In genomic region chr3:24507776-24508422, GRCh38 we compare ENCODE assay signal across 27 cellular contexts. TPM values are rescaled to one million over a fixed set of nuclear protein-coding genes. Genes with fewer than 3 reads are reported as not detected.
DNase-seq lines count a peak whose midpoint lies in the region; ATAC-seq, FAIRE-seq and TF ChIP-seq lines count a peak whose summit lies in the region.
"Had no signal": no experiment of that assay in that cellular context is flagged by ENCODE, and none has a peak within 500 bp of the region (broad histone marks: within the 10 kb centered on the region; RNA-seq: fewer than 3 reads in every experiment).

No MANE protein-coding gene starts in this region.

- H3K9me2 ChIP-seq in PC-9 (ENCODE audit: insufficient read depth): no peaks in the 10 kb centered on the region

- no peaks in the 10 kb centered on the region for H3K79me1 ChIP-seq in mesenchymal stem cell (replicated peaks; ENCODE audit: low read length, poor library complexity, severe bottlenecking)

- CTCF ChIA-PET in PC-9 (lab: Charles Lee): no interaction called here

- peak; percentile 55 for FAIRE-seq in colon (lab: Jason Lieb, UNC)

- H3K4me2 ChIP-seq in PC-9 (0 out of 2 replicates have a peak overlapping the region, but pooled peaks have one; percentile 9), mesenchymal stem cell (ENCODE audit: low read length, poor library complexity, severe bottlenecking) (no peak overlapping the region)

- no peaks in the 10 kb centered on the region; the same call in 1 of the 2 replicates for H3F3A ChIP-seq in PC-9 (ENCODE audit: insufficient read depth, low read depth)

- POLR2A ChIA-PET in PC-9 (lab: Charles Lee; ENCODE audit: unreplicated experiment): no interaction called here

- H4K91ac ChIP-seq in mesenchymal stem cell (ENCODE audit: low read length): no peak overlapping the region

- H3K27ac ChIP-seq in PC-9 (peak overlapping the region; percentile 40), mesenchymal stem cell (ENCODE audit: low read length, poor library complexity, severe bottlenecking) (no peak overlapping the region), suprapubic skin (peak overlapping the region; percentile 31)
- H3K27ac ChIP-seq: adrenal gland, body of pancreas, left ventricle myocardium inferior, psoas muscle, RWPE1, sigmoid colon had no signal

- no peak overlapping the region for H4K8ac ChIP-seq in mesenchymal stem cell (ENCODE audit: low read length)

- no peak overlapping the region for H3K4ac ChIP-seq in mesenchymal stem cell (ENCODE audit: low read depth in 1 of 2, low read length in 2 of 2)

- no peak for TF ChIP-seq EP300 in suprapubic skin (IDR thresholded peaks at IDR 0.05)

- no peak overlapping the region for H3K14ac ChIP-seq in mesenchymal stem cell (ENCODE audit: low read length in 2 of 2)

- peaks cover 6% of the 10 kb centered on the region; the same call in 1 of the 2 replicates for H3K9me3 ChIP-seq in PC-9 (ENCODE audit: insufficient read depth, low read depth)
- no peaks in the 10 kb centered on the region for H3K9me3 ChIP-seq in mesenchymal stem cell (ENCODE audit: control insufficient read depth, low read length)
- H3K9me3 ChIP-seq in suprapubic skin: no peaks in the 10 kb centered on the region
- H3K9me3 ChIP-seq: adrenal gland, body of pancreas, left ventricle myocardium inferior, psoas muscle, sigmoid colon had no signal

- H3K4me1 ChIP-seq in PC-9 (replicated peaks; ENCODE audit: insufficient read depth) (peaks cover 17% of the 10 kb centered on the region), mesenchymal stem cell (ENCODE audit: control insufficient read depth, insufficient read depth, low read depth, low read length) (no peaks in the 10 kb centered on the region), suprapubic skin (peaks cover 20% of the 10 kb centered on the region)
- H3K4me1 ChIP-seq: body of pancreas, left ventricle myocardium inferior had no signal

- no peak overlapping the region for H2BK15ac ChIP-seq in mesenchymal stem cell (ENCODE audit: low read depth, poor library complexity, severe bottlenecking)

- H2BK5ac ChIP-seq in mesenchymal stem cell (ENCODE audit: low read depth, low read length, poor library complexity, severe bottlenecking): no peak overlapping the region

- H3K4me3 ChIP-seq in PC-9: no peak overlapping the region
- H3K4me3 ChIP-seq in mesenchymal stem cell (ENCODE audit: insufficient read depth in 1 of 2, low read depth in 1 of 2, low read length in 2 of 2): no peak overlapping the region
- no peak overlapping the region for H3K4me3 ChIP-seq in suprapubic skin
- H3K4me3 ChIP-seq: adrenal gland, body of pancreas, left ventricle myocardium inferior, psoas muscle, sigmoid colon had no signal

- H3K18ac ChIP-seq in mesenchymal stem cell (ENCODE audit: low read depth in 1 of 2, low read length in 2 of 2): no peak overlapping the region

- H2AK5ac ChIP-seq in mesenchymal stem cell (ENCODE audit: low read length, severe bottlenecking): no peak overlapping the region

- no peak overlapping the region for H3K23ac ChIP-seq in mesenchymal stem cell (ENCODE audit: low read length in 2 of 2)

- intact Hi-C loops in PC-9 (cut with micrococcal nuclease; ENCODE audit: unreplicated experiment): no loop called here

- 80% methylated on average over 2 of the region's 2 CpGs for WGBS in mesenchymal stem cell
- WGBS in suprapubic skin: 96% methylated on average over 2 of the region's 2 CpGs

- TF ChIP-seq POLR2A in suprapubic skin (IDR thresholded peaks at IDR 0.05): no peak

- H3K36me3 ChIP-seq in PC-9 (ENCODE audit: low read depth): no peaks in the 10 kb centered on the region
- no peaks in the 10 kb centered on the region for H3K36me3 ChIP-seq in mesenchymal stem cell (ENCODE audit: control insufficient read depth in 1 of 2, insufficient read depth in 2 of 2, low read depth in 1 of 2, low read length in 2 of 2)
- H3K36me3 ChIP-seq in suprapubic skin: no peaks in the 10 kb centered on the region
- H3K36me3 ChIP-seq: adrenal gland, left ventricle myocardium inferior, sigmoid colon had no signal

- H2AFZ ChIP-seq in PC-9 (no peak overlapping the region), mesenchymal stem cell (ENCODE audit: low read depth, low read length) (no peak overlapping the region)

- no peak overlapping the region for H2BK12ac ChIP-seq in mesenchymal stem cell (ENCODE audit: low read length in 2 of 2)

- ATAC-seq in HG03025 (IDR thresholded peaks at IDR 0.05; ENCODE audit: low FRiP score, unreplicated experiment): no peak
- ATAC-seq: body of pancreas had no signal

- TF ChIP-seq CTCF in PC-9 (conservative IDR thresholded peaks at IDR 0.05) (no peak), suprapubic skin (IDR thresholded peaks at IDR 0.05) (no peak)

- H3K79me2 ChIP-seq in PC-9 (ENCODE audit: low read depth): no peaks in the 10 kb centered on the region

- H4K20me1 ChIP-seq in PC-9 (ENCODE audit: insufficient read depth): no peaks in the 10 kb centered on the region

- no peaks in the 10 kb centered on the region for H3K27me3 ChIP-seq in PC-9 (ENCODE audit: insufficient read depth, low read depth)
- H3K27me3 ChIP-seq in mesenchymal stem cell (ENCODE audit: control insufficient read depth in 1 of 2, insufficient read depth in 1 of 2, low read length in 2 of 2): no peaks in the 10 kb centered on the region
- H3K27me3 ChIP-seq in suprapubic skin: no peaks in the 10 kb centered on the region
- H3K27me3 ChIP-seq: adrenal gland, body of pancreas, sigmoid colon had no signal

- H3K9ac ChIP-seq in mesenchymal stem cell (ENCODE audit: low read length): peak overlapping the region; percentile 40

- no peak for DNase-seq in PC-9
- no peak for DNase-seq in mesenchymal stem cell
- no peak for DNase-seq in suprapubic skin (ENCODE audit: low spot score in 2 of 2)
- DNase-seq in activated CD4-positive, alpha-beta T cell treated with anti-CD3 and anti-CD28 coated beads for 1 hour: no peak
- no peak for DNase-seq in medulla oblongata (ENCODE audit: extremely low spot score)
- DNase-seq: activated CD4-positive, alpha-beta memory T cell treated with anti-CD3 and anti-CD28 coated beads for 36 hours; activated CD4-positive, CD25-positive, alpha-beta regulatory T cell treated with anti-CD3 and anti-CD28 coated beads, Interleukin-2, amount 50 U/mL, for 72 hours; activated CD8-positive, alpha-beta memory T cell treated with anti-CD3 and anti-CD28 coated beads, Interleukin-2, amount 50 U/mL, for 4 hours; activated naive CD4-positive, alpha-beta T cell treated with anti-CD3 and anti-CD28 coated beads for 36 hours; adrenal gland; body of pancreas; DND-41; GF-D8; glutamatergic neuron; islet precursor cell; left ventricle myocardium inferior; naive thymus-derived CD4-positive, alpha-beta T cell; NCI-H146; psoas muscle; sigmoid colon; stimulated activated CD4-positive, alpha-beta T cell treated with anti-CD3 and anti-CD28 coated beads, Interleukin-4, amount 100 ng/mL, for 24 hours; T-helper 2 cell had no signal

- no TSS peak for BruUV-seq in PC-9 (replicated peaks; lab: Mats Ljungman, UMichigan)

- no peak overlapping the region for H2BK120ac ChIP-seq in mesenchymal stem cell (ENCODE audit: low read depth, low read length)

RNA-seq across cellular contexts. Expression of gene THRB, which starts 13.2 kb away (rescaled TPM):
- total RNA-seq in PC-9 (2021) (9.7 and 11.2 TPM in 2 replicates), suprapubic skin (10 to 100 TPM; 16.6 to 32.9 (median 24.4) TPM)
- 5.1 TPM for polyA plus RNA-seq in mesenchymal stem cell (2013, experiment 1 of 2)
- polyA plus RNA-seq in mesenchymal stem cell (2013, experiment 2 of 2): 4.9 TPM
- total RNA-seq: activated CD4-positive, alpha-beta memory T cell treated with anti-CD3 and anti-CD28 coated beads for 36 hours; activated naive CD4-positive, alpha-beta T cell treated with anti-CD3 and anti-CD28 coated beads for 36 hours; activated T-helper 1 cell treated with anti-CD3 and anti-CD28 coated beads, Interleukin-12 subunit alpha, Interleukin-12 subunit beta, Interleukin-2, Interleukin-4 antibody, amounts not matched to agents 30 ng/mL and 10 ng/mL and 1 ng/mL, durations not matched to agents 14 hours and 24 hours and 36 hours had no signal
- polyA plus RNA-seq: CD14-positive monocyte had no signal
